In the genomic region with DNA sequence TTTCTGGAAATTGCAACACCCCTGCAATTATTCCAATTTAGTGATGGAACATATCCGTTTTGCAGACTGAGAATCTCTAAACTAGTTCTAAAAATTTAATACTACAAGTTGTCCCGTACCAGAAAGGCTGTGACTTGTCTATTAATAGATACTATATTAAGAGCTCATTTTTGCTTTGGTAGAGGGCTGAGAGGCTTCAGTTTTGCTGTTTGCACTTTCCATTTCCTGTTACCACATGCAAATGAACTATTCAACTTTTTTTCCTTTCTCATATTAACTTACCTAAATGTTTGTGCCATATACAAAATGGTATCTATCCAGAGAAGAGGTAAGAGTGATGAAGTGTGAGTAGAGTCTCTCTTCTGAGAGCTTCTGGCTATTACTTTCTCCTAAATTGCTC, we compare ENCODE assay signal across 19 cellular contexts.
DNase-seq lines count a peak whose midpoint lies in the region; ATAC-seq lines count a peak whose summit lies in the region.
"Had no signal": no experiment of that assay in that cellular context is flagged by ENCODE, and none has a peak within 500 bp of the region (broad histone marks: within the 10 kb centered on the region; RNA-seq: fewer than 3 reads in every experiment).

No MANE protein-coding gene starts in this region.

- H3K27ac Mint-ChIP-seq in activated naive CD8-positive, alpha-beta T cell treated with anti-CD3 and anti-CD28 coated beads, Interleukin-2, amount 50 U/mL, for 24 hours = no peak overlapping the region
- H3K27ac Mint-ChIP-seq: activated CD8-positive, alpha-beta T cell treated with anti-CD3 and anti-CD28 coated beads for 36 hours; effector memory CD8-positive, alpha-beta T cell had no signal

- peaks cover 4% of the 10 kb centered on the region for H3K4me1 Mint-ChIP-seq in activated naive CD8-positive, alpha-beta T cell treated with anti-CD3 and anti-CD28 coated beads, Interleukin-2, amount 50 U/mL, for 24 hours

- ATAC-seq in GM18519 (IDR thresholded peaks at IDR 0.05; ENCODE audit: low FRiP score, unreplicated experiment) = peak; percentile 84
- peak; percentile 77 for ATAC-seq in GM21381 (IDR thresholded peaks at IDR 0.05; ENCODE audit: unreplicated experiment)
- peak; percentile 80 for ATAC-seq in HG02885 (IDR thresholded peaks at IDR 0.05; ENCODE audit: poor library complexity, unreplicated experiment)
- ATAC-seq in HG03469 (IDR thresholded peaks at IDR 0.05; ENCODE audit: unreplicated experiment) = peak; percentile 78
- ATAC-seq in HG03439 (IDR thresholded peaks at IDR 0.05; ENCODE audit: unreplicated experiment) = no peak
- no peak for ATAC-seq in activated naive CD8-positive, alpha-beta T cell treated with anti-CD3 and anti-CD28 coated beads, Interleukin-2, amount 50 U/mL, for 24 hours
- ATAC-seq: activated CD8-positive, alpha-beta T cell treated with anti-CD3 and anti-CD28 coated beads for 36 hours; effector memory CD8-positive, alpha-beta T cell had no signal

- DNase-seq in NCI-H226 (no peak), HUDEP-2 (lab: John Stamatoyannopoulos, UW; ENCODE audit: unreplicated experiment in 76 of 76) (no peak)
- no peak for DNase-seq in activated naive CD8-positive, alpha-beta T cell treated with anti-CD3 and anti-CD28 coated beads, Interleukin-2, amount 50 U/mL, for 24 hours
- DNase-seq: activated CD8-positive, alpha-beta T cell treated with anti-CD3 and anti-CD28 coated beads for 36 hours; amniotic stem cell; central memory CD4-positive, alpha-beta T cell; effector memory CD8-positive, alpha-beta T cell; hippocampal formation; IMR-90; MV-4-11; NCI-H2171; NCI-H82; stimulated activated CD4-positive, alpha-beta T cell treated with anti-CD3 and anti-CD28 coated beads, Interleukin-1b, Interleukin-23, amount 100 ng/mL, for 48 hours; substantia nigra had no signal

- H3K36me3 Mint-ChIP-seq in activated naive CD8-positive, alpha-beta T cell treated with anti-CD3 and anti-CD28 coated beads, Interleukin-2, amount 50 U/mL, for 24 hours (ENCODE audit: low read depth) = no peaks in the 10 kb centered on the region

- H3K9me3 Mint-ChIP-seq in activated naive CD8-positive, alpha-beta T cell treated with anti-CD3 and anti-CD28 coated beads, Interleukin-2, amount 50 U/mL, for 24 hours = no peaks in the 10 kb centered on the region
- H3K9me3 Mint-ChIP-seq: activated CD8-positive, alpha-beta T cell treated with anti-CD3 and anti-CD28 coated beads for 36 hours had no signal

- H3K27me3 Mint-ChIP-seq in activated naive CD8-positive, alpha-beta T cell treated with anti-CD3 and anti-CD28 coated beads, Interleukin-2, amount 50 U/mL, for 24 hours = no peaks in the 10 kb centered on the region
- H3K27me3 Mint-ChIP-seq: activated CD8-positive, alpha-beta T cell treated with anti-CD3 and anti-CD28 coated beads for 36 hours had no signal

- no peak overlapping the region for H3K4me3 Mint-ChIP-seq in activated naive CD8-positive, alpha-beta T cell treated with anti-CD3 and anti-CD28 coated beads, Interleukin-2, amount 50 U/mL, for 24 hours
- H3K4me3 Mint-ChIP-seq: activated CD8-positive, alpha-beta T cell treated with anti-CD3 and anti-CD28 coated beads for 36 hours; effector memory CD8-positive, alpha-beta T cell had no signal

Comparison
In these comparisons a context has a peak if more than half of its experiments do, and no peak if none do; other contexts are left out.
1. ATAC-seq: peak in GM18519 (single experiment), GM21381 (single experiment), HG02885 (single experiment) and HG03469 (single experiment); none in HG03439 (single experiment) and activated naive CD8-positive, alpha-beta T cell treated with anti-CD3 and anti-CD28 coated beads, Interleukin-2, amount 50 U/mL, for 24 hours (single experiment).